18 cellular contexts compared by ENCODE assay signal in genomic region chr12:85782711-85783110, GRCh38. TPM values are rescaled to one million over a fixed set of nuclear protein-coding genes. Genes with fewer than 3 reads are reported as not detected.
DNase-seq lines count a peak whose midpoint lies in the region; ATAC-seq and TF ChIP-seq lines count a peak whose summit lies in the region.
"Had no signal": no experiment of that assay in that cellular context is flagged by ENCODE, and none has a peak within 500 bp of the region (broad histone marks: within the 10 kb centered on the region; RNA-seq: fewer than 3 reads in every experiment).

No MANE protein-coding gene starts in this region.

- H3K23ac ChIP-seq in mesendoderm (ENCODE audit: low read length), result no peak overlapping the region

- no peak overlapping the region for H4K5ac ChIP-seq in mesendoderm (ENCODE audit: low read length)

- POLR2A ChIA-PET in HCT116 (lab: Charles Lee), result no interaction called here

- no peak overlapping the region for H4K8ac ChIP-seq in mesendoderm (ENCODE audit: low read depth, low read length)

- intact Hi-C loops in HCT116 (cut with micrococcal nuclease), result no loop called here

- H3K4me1 ChIP-seq in HCT116 (ENCODE audit: control insufficient read depth in 1 of 2, insufficient read depth in 2 of 2, low read length in 2 of 2), result peaks cover 2 to 19% of the 10 kb centered on the region in 2 experiments; a peak in 2 of 4 replicates
- H3K4me1 ChIP-seq in mesendoderm (ENCODE audit: control insufficient read depth, low read depth, low read length), result peaks cover 2% of the 10 kb centered on the region
- no peaks in the 10 kb centered on the region for H3K4me1 ChIP-seq in right atrium auricular region

- no peak overlapping the region for H3K27ac ChIP-seq in HCT116 (ENCODE audit: low read depth, low read length)
- no peak overlapping the region for H3K27ac ChIP-seq in mesendoderm (ENCODE audit: low read depth, low read length)
- H3K27ac ChIP-seq in right atrium auricular region, result no peak overlapping the region

- H3K4ac ChIP-seq in mesendoderm (ENCODE audit: low read depth, low read length), result no peak overlapping the region

- H3K79me2 ChIP-seq in HCT116 (ENCODE audit: insufficient read depth, low read length) (no peaks in the 10 kb centered on the region), mesendoderm (ENCODE audit: control insufficient read depth, insufficient read depth, low read length) (no peaks in the 10 kb centered on the region)

- H3K18ac ChIP-seq in mesendoderm (ENCODE audit: low read length), result no peak overlapping the region

- H2BK120ac ChIP-seq in mesendoderm (ENCODE audit: low read depth, low read length), result no peak overlapping the region

- H3K56ac ChIP-seq in mesendoderm (ENCODE audit: low read length), result no peak overlapping the region

- no peak for TF ChIP-seq CTCF in HCT116 (IDR thresholded peaks at IDR 0.05 in 2 of 3, conservative IDR thresholded peaks at IDR 0.05 in 1 of 3; ENCODE audit: borderline replicate concordance in 1 of 3, insufficient read depth in 1 of 3, low read depth in 2 of 3, low read length in 2 of 3)
- no peak for TF ChIP-seq CTCF in right atrium auricular region (IDR thresholded peaks at IDR 0.05)

- WGBS in mesendoderm (ENCODE audit: extremely low coverage, insufficient coverage, low lambda C conversion rate), result no CpG with 5 or more reads among the region's 1 CpG

- peak overlapping the region; percentile 2 for H2AFZ ChIP-seq in HCT116 (ENCODE audit: low read depth, low read length, poor library complexity, severe bottlenecking)

- peak; percentile 67 for ATAC-seq in HCT116

- H2BK5ac ChIP-seq in mesendoderm (ENCODE audit: low read length), result no peak overlapping the region

- H3K4me3 ChIP-seq in HCT116 (replicated peaks in 1 of 2; ENCODE audit: low read depth in 1 of 2, low read length in 2 of 2) (no peak overlapping the region), mesendoderm (ENCODE audit: low read length) (no peak overlapping the region), right atrium auricular region (no peak overlapping the region)

- no peaks in the 10 kb centered on the region for H4K20me1 ChIP-seq in HCT116 (ENCODE audit: insufficient read depth)

- TF ChIP-seq POLR2A in HCT116 (IDR thresholded peaks at IDR 0.05; ENCODE audit: borderline replicate concordance, extremely low read depth, insufficient read depth, insufficient read length), result no peak

- H2AK5ac ChIP-seq in mesendoderm (ENCODE audit: low read length), result no peak overlapping the region

- H3K36me3 ChIP-seq in HCT116 (ENCODE audit: control insufficient read depth in 1 of 2, insufficient read depth in 2 of 2, low read length in 2 of 2), result no peaks in the 10 kb centered on the region
- no peaks in the 10 kb centered on the region for H3K36me3 ChIP-seq in mesendoderm (ENCODE audit: control insufficient read depth, insufficient read depth, low read length)
- no peaks in the 10 kb centered on the region for H3K36me3 ChIP-seq in right atrium auricular region

- no peaks in the 10 kb centered on the region for H3K27me3 ChIP-seq in HCT116 (ENCODE audit: insufficient read depth, low read length)
- H3K27me3 ChIP-seq in mesendoderm (ENCODE audit: insufficient read depth, low read length, poor library complexity), result no peaks in the 10 kb centered on the region
- H3K27me3 ChIP-seq in right atrium auricular region, result no peaks in the 10 kb centered on the region

- H3K9me2 ChIP-seq in HCT116 (ENCODE audit: insufficient read depth), result no peaks in the 10 kb centered on the region

- no peak overlapping the region for H2BK15ac ChIP-seq in mesendoderm (replicated peaks; ENCODE audit: low read depth)

- RAD21 ChIA-PET in HCT116 (lab: Charles Lee; ENCODE audit: low non-redundant PET in 1 of 2, low total read pairs in 2 of 2, uncharacterized antibody in 2 of 2, unreplicated experiment in 2 of 2), result no interaction called here

- CTCF ChIA-PET in HCT116 (lab: Charles Lee), result no interaction called here

- DNase-seq in NCI-H1417 (lab: John Stamatoyannopoulos, UW) (peak in 2 of 3 experiments; percentile 27 to 59), NCI-H1417 treated with DMSO at 0.1 percent for 48 hours (lab: John Stamatoyannopoulos, UW) (no peak), HCT116 (ENCODE audit: low read depth, low spot score) (peak; percentile 44), SW480 (ENCODE audit: low spot score) (peak; percentile 62), mesendoderm (peak; percentile 68), NCI-H1694 treated with DMSO at 0.1 percent for 48 hours (lab: John Stamatoyannopoulos, UW) (no peak), right atrium auricular region (ENCODE audit: low spot score) (no peak), AG20443 (ENCODE audit: low spot score) (no peak)
- DNase-seq: 8988T, DMS79, GDM1, GOT3, HFFc6, KBM-7, NCI-H1092, NCI-H226, NCI-H526, SIG-M5 had no signal

- no peaks in the 10 kb centered on the region for H3K79me1 ChIP-seq in mesendoderm (ENCODE audit: low read length)

- TF ChIP-seq RAD21 in HCT116 (IDR thresholded peaks at IDR 0.05; ENCODE audit: low read depth), result no peak

- H3K9ac ChIP-seq in HCT116 (ENCODE audit: low read length) (no peak overlapping the region), mesendoderm (ENCODE audit: low read length) (no peak overlapping the region)

- H3K9me3 ChIP-seq in HCT116 (ENCODE audit: control insufficient read depth in 1 of 2, insufficient read depth in 1 of 2, low read depth in 1 of 2, low read length in 2 of 2) (no peaks in the 10 kb centered on the region), right atrium auricular region (no peaks in the 10 kb centered on the region)

- no TSS peak for BruUV-seq in HCT116 (replicated peaks; lab: Mats Ljungman, UMichigan)

- H3K4me2 ChIP-seq in HCT116 (ENCODE audit: low read length), result 0 out of 2 replicates have a peak overlapping the region, but pooled peaks have one; percentile 11
- no peak overlapping the region for H3K4me2 ChIP-seq in mesendoderm (ENCODE audit: low read length)

TF ChIP-seq in HCT116, 20 proteins besides CTCF, POLR2A, EP300 and RAD21:
- TF ChIP-seq CEBPB (IDR thresholded peaks at IDR 0.05; ENCODE audit: low read depth) (peak; percentile 19; the same call in 1 of the 2 replicates), TCF7L2 (IDR thresholded peaks at IDR 0.05; ENCODE audit: borderline replicate concordance, extremely low read depth, insufficient read depth, insufficient read length) (peak; percentile 58), EGR1 (IDR thresholded peaks at IDR 0.05; ENCODE audit: low read depth) (no peak), POLR2AphosphoS5 (IDR thresholded peaks at IDR 0.05; ENCODE audit: low read depth, low read length) (no peak), MAX (IDR thresholded peaks at IDR 0.05) (peak; percentile 28; the same call in 1 of the 2 replicates), FOSL1 (IDR thresholded peaks at IDR 0.05; ENCODE audit: low read depth) (peak; percentile 62), SP1 (IDR thresholded peaks at IDR 0.05; ENCODE audit: low read depth) (peak; percentile 52), JUND (IDR thresholded peaks at IDR 0.05) (peak; percentile 65)

RNA-seq across cellular contexts. Expression of gene RASSF9, which starts 53.5 kb away (rescaled TPM):
- total RNA-seq in HCT116 (2021; ENCODE audit: unreplicated experiment) (not detected), right atrium auricular region (1 to 10 TPM; 2.2 to 2.9 TPM)
- 0.01 TPM in 1 of 2 replicates, not detected in the other for polyA plus RNA-seq in HCT116 (2012)
- 0.76 TPM for polyA plus RNA-seq in mesendoderm (2013, experiment 1 of 2)
- polyA plus RNA-seq in mesendoderm (2013, experiment 2 of 2), result 0.76 TPM

Comparison
In these comparisons a context has a peak if more than half of its experiments do, and no peak if none do; other contexts are left out.
1. DNase-seq: peak in NCI-H1417 (2 of 3), HCT116 (single experiment), SW480 (single experiment) and mesendoderm (single experiment); none in NCI-H1417 treated with DMSO at 0.1 percent for 48 hours (single experiment), NCI-H1694 treated with DMSO at 0.1 percent for 48 hours (single experiment), right atrium auricular region (single experiment) and AG20443 (single experiment).